ENCODE assay signal across 8 cellular contexts in genomic region chr12:117968826-117969659, GRCh38. TPM values are rescaled to one million over a fixed set of nuclear protein-coding genes. Genes with fewer than 3 reads are reported as not detected.
DNase-seq lines count a peak whose midpoint lies in the region; ATAC-seq and TF ChIP-seq lines count a peak whose summit lies in the region.

TSS of gene KSR2 (minus strand) at chr12:117968990. CDS start at chr12:117968255, 735 bp downstream.

- peak within 1 kb of the TSS; percentile 82 for H3K4me3 Mint-ChIP-seq in activated naive CD8-positive, alpha-beta T cell treated with anti-CD3 and anti-CD28 coated beads, Interleukin-2, amount 10 ng/mL, durations not matched to agents 7 days and 5 days

- peak; percentile 82 for ATAC-seq in GM19395 (IDR thresholded peaks at IDR 0.05; ENCODE audit: unreplicated experiment)
- peak; percentile 89 for ATAC-seq in RWPE2 (ENCODE audit: low read depth)
- peak; percentile 85 for ATAC-seq in activated naive CD8-positive, alpha-beta T cell treated with anti-CD3 and anti-CD28 coated beads, Interleukin-2, amount 10 ng/mL, durations not matched to agents 7 days and 5 days (ENCODE audit: low read depth)

- no peaks in the 10 kb centered on the region for H3K36me3 ChIP-seq in BLaER1 treated with 17β-estradiol and CSF1 and Interleukin-3, amounts not matched to agents 10 nM and 100 nM
- H3K36me3 ChIP-seq in HUES6 (ENCODE audit: control insufficient read depth, insufficient read depth, low read length) (no peaks in the 10 kb centered on the region), RWPE2 (ENCODE audit: low read depth) (no peaks in the 10 kb centered on the region), iPS-18a (ENCODE audit: control insufficient read depth, low read depth, low read length) (no peaks in the 10 kb centered on the region)

- H3K9ac ChIP-seq in BLaER1 treated with 17β-estradiol and CSF1 and Interleukin-3, amounts not matched to agents 10 nM and 100 nM: peak within 1 kb of the TSS in 10 of 11 experiments; percentile 25 to 67 (median 50); a peak in 13 of 22 replicates
- H3K9ac ChIP-seq in HUES6 (ENCODE audit: low read length) (peak within 1 kb of the TSS; percentile 73), iPS-18a (ENCODE audit: low read length) (peak within 1 kb of the TSS; percentile 72)

- H3K4me1 Mint-ChIP-seq in activated naive CD8-positive, alpha-beta T cell treated with anti-CD3 and anti-CD28 coated beads, Interleukin-2, amount 10 ng/mL, durations not matched to agents 7 days and 5 days: peaks cover 3% of the 10 kb centered on the region

- peak; percentile 80 for DNase-seq in RWPE2 (ENCODE audit: low spot score)
- DNase-seq in activated naive CD8-positive, alpha-beta T cell treated with anti-CD3 and anti-CD28 coated beads, Interleukin-2, amount 10 ng/mL, durations not matched to agents 7 days and 5 days: peak; percentile 67
- peak; percentile 24 to 52 for DNase-seq in stimulated activated CD4-positive, alpha-beta T cell treated with anti-CD3 and anti-CD28 coated beads, Interleukin-12 subunit alpha, Interleukin-12 subunit beta, amount 100 ng/mL, for 24 hours (ENCODE audit: low read depth in 2 of 2)
- no peak for DNase-seq in NOMO-1 (lab: John Stamatoyannopoulos, UW; ENCODE audit: unreplicated experiment in 2 of 2)

- H3K27me3 Mint-ChIP-seq in activated naive CD8-positive, alpha-beta T cell treated with anti-CD3 and anti-CD28 coated beads, Interleukin-2, amount 10 ng/mL, durations not matched to agents 7 days and 5 days: peaks cover 41% of the 10 kb centered on the region

- peaks cover 0 to 5% (median 0%) of the 10 kb centered on the region in 11 experiments; a peak in 2 of 22 replicates for H4K20me1 ChIP-seq in BLaER1 treated with 17β-estradiol and CSF1 and Interleukin-3, amounts not matched to agents 10 nM and 100 nM

- H3K4me1 ChIP-seq in BLaER1 treated with 17β-estradiol and CSF1 and Interleukin-3, amounts not matched to agents 10 nM and 100 nM: peaks cover 0 to 11% (median 0%) of the 10 kb centered on the region in 10 experiments; a peak in 4 of 20 replicates
- 0 out of 2 replicates have a peak, but pooled peaks cover 3% of the 10 kb centered on the region for H3K4me1 ChIP-seq in HUES6 (ENCODE audit: control insufficient read depth, insufficient read depth, low read length)
- peaks cover 5% of the 10 kb centered on the region for H3K4me1 ChIP-seq in RWPE2 (ENCODE audit: insufficient read depth, poor library complexity, severe bottlenecking)
- H3K4me1 ChIP-seq in iPS-18a (ENCODE audit: control insufficient read depth, low read depth, low read length): peaks cover 9% of the 10 kb centered on the region

- no peak for TF ChIP-seq CTCF in RWPE2 (IDR thresholded peaks at IDR 0.05; ENCODE audit: poor library complexity, severe bottlenecking)

- H3K36me3 Mint-ChIP-seq in activated naive CD8-positive, alpha-beta T cell treated with anti-CD3 and anti-CD28 coated beads, Interleukin-2, amount 10 ng/mL, durations not matched to agents 7 days and 5 days: peaks cover 2% of the 10 kb centered on the region

- peaks cover 53 to 69% (median 62%) of the 10 kb centered on the region in 11 experiments for H3K27me3 ChIP-seq in BLaER1 treated with 17β-estradiol and CSF1 and Interleukin-3, amounts not matched to agents 10 nM and 100 nM
- H3K27me3 ChIP-seq in HUES6 (ENCODE audit: control insufficient read depth, insufficient read depth, low read length) (peaks cover 50% of the 10 kb centered on the region), RWPE2 (ENCODE audit: insufficient read depth, poor library complexity, severe bottlenecking) (no peaks in the 10 kb centered on the region), iPS-18a (ENCODE audit: control insufficient read depth, insufficient read depth, low read length) (peaks cover 30% of the 10 kb centered on the region)

- POLR2A ChIA-PET in activated naive CD8-positive, alpha-beta T cell treated with anti-CD3 and anti-CD28 coated beads, Interleukin-2, amount 10 ng/mL, durations not matched to agents 7 days and 5 days (lab: Charles Lee): no interaction called here

- peaks cover 7% of the 10 kb centered on the region for H3K9me3 Mint-ChIP-seq in activated naive CD8-positive, alpha-beta T cell treated with anti-CD3 and anti-CD28 coated beads, Interleukin-2, amount 10 ng/mL, durations not matched to agents 7 days and 5 days

- peak within 1 kb of the TSS; percentile 75 to 96 (median 93) for H3K4me2 ChIP-seq in BLaER1 treated with 17β-estradiol and CSF1 and Interleukin-3, amounts not matched to agents 10 nM and 100 nM

- peaks cover 19 to 34% (median 28%) of the 10 kb centered on the region in 11 experiments for H3K9me3 ChIP-seq in BLaER1 treated with 17β-estradiol and CSF1 and Interleukin-3, amounts not matched to agents 10 nM and 100 nM (replicated peaks in 1 of 11)
- H3K9me3 ChIP-seq in HUES6 (ENCODE audit: control insufficient read depth, insufficient read depth, low read depth, low read length) (peaks cover 9% of the 10 kb centered on the region; the same call in 1 of the 2 replicates), RWPE2 (ENCODE audit: severe bottlenecking) (no peaks in the 10 kb centered on the region), iPS-18a (ENCODE audit: control insufficient read depth, low read depth, low read length) (no peaks in the 10 kb centered on the region)

- H3K27ac ChIP-seq in BLaER1 treated with 17β-estradiol and CSF1 and Interleukin-3, amounts not matched to agents 10 nM and 100 nM: no peak within 1 kb of the TSS
- peak within 1 kb of the TSS; percentile 71; the same call in 1 of the 2 replicates for H3K27ac ChIP-seq in HUES6 (ENCODE audit: low read depth, low read length)
- no peak within 1 kb of the TSS for H3K27ac ChIP-seq in RWPE2 (ENCODE audit: poor library complexity, severe bottlenecking)
- H3K27ac ChIP-seq in iPS-18a (ENCODE audit: low read length): no peak within 1 kb of the TSS

- peak within 1 kb of the TSS; percentile 64 to 78 (median 70) for H3K4me3 ChIP-seq in BLaER1 treated with 17β-estradiol and CSF1 and Interleukin-3, amounts not matched to agents 10 nM and 100 nM
- H3K4me3 ChIP-seq in HUES6 (ENCODE audit: low read depth, low read length) (peak within 1 kb of the TSS; percentile 88), RWPE2 (ENCODE audit: severe bottlenecking) (peak within 1 kb of the TSS; percentile 81), iPS-18a (ENCODE audit: low read length) (peak within 1 kb of the TSS; percentile 80)

- H3K27ac Mint-ChIP-seq in activated naive CD8-positive, alpha-beta T cell treated with anti-CD3 and anti-CD28 coated beads, Interleukin-2, amount 10 ng/mL, durations not matched to agents 7 days and 5 days: peak within 1 kb of the TSS; percentile 42

RNA-seq across cellular contexts. Expression of gene KSR2, which starts in this region (rescaled TPM):
- not detected for total RNA-seq in activated naive CD8-positive, alpha-beta T cell treated with anti-CD3 and anti-CD28 coated beads, Interleukin-2, amount 10 ng/mL, durations not matched to agents 7 days and 5 days

Comparison
In these comparisons a context has a peak if more than half of its experiments do, and no peak if none do; other contexts are left out.
1. Peak in DNase-seq and ATAC-seq in activated naive CD8-positive, alpha-beta T cell treated with anti-CD3 and anti-CD28 coated beads, Interleukin-2, amount 10 ng/mL, durations not matched to agents 7 days and 5 days; RNA of the gene not detected or under 1 TPM.
2. DNase-seq: peak in RWPE2 (single experiment) and stimulated activated CD4-positive, alpha-beta T cell treated with anti-CD3 and anti-CD28 coated beads, Interleukin-12 subunit alpha, Interleukin-12 subunit beta, amount 100 ng/mL, for 24 hours (2 of 2); none in NOMO-1 (0 of 2).
3. Peak in every context shown above with its lines, with median percentiles within 50 percentile points of each other: H3K4me3 ChIP-seq, H3K9ac ChIP-seq and ATAC-seq.